In genomic region chr11:24348908-24349307, GRCh38 we compare ENCODE assay signal across 28 cellular contexts.
"Had no signal": no experiment of that assay in that cellular context is flagged by ENCODE, and none has a peak within 500 bp of the region (broad histone marks: within the 10 kb centered on the region; RNA-seq: fewer than 3 reads in every experiment).

No MANE protein-coding gene starts in this region.

- DNase-seq: activated CD4-positive, alpha-beta T cell treated with anti-CD3 and anti-CD28 coated beads for 36 hours; activated CD4-positive, alpha-beta T cell treated with anti-CD3 and anti-CD28 coated beads, Interleukin-2, amount 10 ng/mL, durations not matched to agents 7 days and 5 days; activated CD4-positive, alpha-beta T cell treated with anti-CD3 and anti-CD28 coated beads, Interleukin-2, amount 50 U/mL, for 48 hours; activated CD8-positive, alpha-beta T cell treated with anti-CD3 and anti-CD28 coated beads, Interleukin-2, amount 10 ng/mL, durations not matched to agents 7 days and 5 days; activated gamma-delta T cell; activated naive CD4-positive, alpha-beta T cell treated with anti-CD3 and anti-CD28 coated beads for 36 hours; activated T-cell treated with anti-CD3 and anti-CD28 coated beads, Interleukin-2, amount 50 U/mL, for 24 hours; adrenal gland; body of pancreas; Kasumi-1; KG1; MG63; MV-4-11; NCI-H1092 treated with DMSO at 0.1 percent for 48 hours; NCI-H1436; NCI-H1694; NCI-H1930; NCI-H2107; NCI-H226; NCI-H524 treated with DMSO at 0.1 percent for 48 hours; NCI-H748 treated with DMSO at 0.1 percent for 48 hours; NK-92 treated with Interleukin-12 subunit alpha and Interleukin-12 subunit beta, amount 100 ng/mL, for 24 hours; PC-9; SIG-M5 had no signal

- ATAC-seq: activated CD4-positive, alpha-beta T cell treated with anti-CD3 and anti-CD28 coated beads for 36 hours; activated CD4-positive, CD25-positive, alpha-beta regulatory T cell treated with anti-CD3 and anti-CD28 coated beads, Interleukin-2, amount 50 U/mL, for 24 hours; activated CD8-positive, alpha-beta T cell treated with anti-CD3 and anti-CD28 coated beads, Interleukin-2, amount 10 ng/mL, durations not matched to agents 7 days and 5 days; activated naive CD4-positive, alpha-beta T cell treated with anti-CD3 and anti-CD28 coated beads, Interleukin-2, amount 50 U/mL, for 72 hours; body of pancreas; Right ventricle myocardium inferior; WTC11 had no signal
